Comparison of ENCODE assay signal across 8 cellular contexts in the genomic region with DNA sequence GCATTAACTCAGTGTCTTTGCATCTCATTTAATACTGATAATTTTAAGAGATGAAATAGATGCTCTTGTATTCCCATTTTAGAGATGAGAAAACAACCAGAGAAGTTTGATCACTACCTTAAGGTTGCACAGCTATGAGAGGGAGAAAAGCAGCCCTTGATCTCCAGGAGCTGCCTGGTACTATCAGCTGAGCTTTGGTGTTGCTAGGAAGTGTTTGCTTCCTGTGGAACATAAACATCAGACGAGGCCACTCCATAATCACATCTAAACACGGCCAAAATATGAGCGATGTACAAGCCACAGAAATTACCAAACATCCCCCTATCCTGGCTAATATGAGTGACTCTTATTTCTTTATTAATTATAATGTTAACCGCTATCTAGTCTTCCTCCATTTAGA. TPM values are rescaled to one million over a fixed set of nuclear protein-coding genes. Genes with fewer than 3 reads are reported as not detected.
DNase-seq lines count a peak whose midpoint lies in the region; ATAC-seq, FAIRE-seq and TF ChIP-seq lines count a peak whose summit lies in the region.

No MANE protein-coding gene starts in this region.

- no peaks in the 10 kb centered on the region for H3K36me3 ChIP-seq in stomach smooth muscle (ENCODE audit: control insufficient read depth in 2 of 2, insufficient read depth in 2 of 2, low read length in 2 of 2)

- H3K27ac Mint-ChIP-seq in activated B cell treated with CpG ODN at 0.5 μM for 24 hours, result peak overlapping the region; percentile 88
- H3K27ac Mint-ChIP-seq in immature natural killer cell, result peak overlapping the region; percentile 58 to 92 (median 84)

- no peak for ATAC-seq in activated T-cell treated with anti-CD3 and anti-CD28 coated beads, Interleukin-2, amount 50 U/mL, for 4 hours
- ATAC-seq in activated B cell treated with CpG ODN at 0.5 μM for 24 hours (ENCODE audit: low read depth), result no peak

- POLR2A ChIA-PET in activated B cell treated with CpG ODN at 0.5 μM for 24 hours (lab: Charles Lee), result interaction anchor here (0.5 to 3.1 kb wide), 8 partner anchors 9 to 109 kb away, joined by 3 to 27 read pairs (median 11); partner anchors contain the start of genes AP1S3 and MRPL44

- FAIRE-seq in frontal cortex (lab: Jason Lieb, UNC) (no peak), RCC 7860 (lab: Jason Lieb, UNC) (no peak)

- DNase-seq in activated T-cell treated with anti-CD3 and anti-CD28 coated beads, Interleukin-2, amount 50 U/mL, for 4 hours, result no peak
- DNase-seq in activated T-cell treated with anti-CD3 and anti-CD28 coated beads, Interleukin-2, amount 50 U/mL, for 1 hour, result no peak
- DNase-seq in activated B cell treated with CpG ODN at 0.5 μM for 24 hours (no peak), immature natural killer cell (no peak), ureter (ENCODE audit: low spot score) (no peak), frontal cortex (ENCODE audit: low spot score in 2 of 2) (no peak), RCC 7860 (ENCODE audit: low spot score) (no peak)

- no peak for TF ChIP-seq CTCF in activated B cell treated with CpG ODN at 0.5 μM for 24 hours (IDR thresholded peaks at IDR 0.05)

- H3K36me3 Mint-ChIP-seq in activated T-cell treated with anti-CD3 and anti-CD28 coated beads, Interleukin-2, amount 50 U/mL, for 4 hours (ENCODE audit: insufficient read depth), result peaks cover 8% of the 10 kb centered on the region
- peaks cover 17% of the 10 kb centered on the region for H3K36me3 Mint-ChIP-seq in activated B cell treated with CpG ODN at 0.5 μM for 24 hours (ENCODE audit: low read depth)
- H3K36me3 Mint-ChIP-seq in immature natural killer cell, result peaks cover 0 to 3% (median 0%) of the 10 kb centered on the region in 3 donors

- H3K4me3 ChIP-seq in stomach smooth muscle (ENCODE audit: low read length in 2 of 2), result peak overlapping the region; percentile 2 to 88

- no peaks in the 10 kb centered on the region for H3K27me3 Mint-ChIP-seq in activated T-cell treated with anti-CD3 and anti-CD28 coated beads, Interleukin-2, amount 50 U/mL, for 4 hours (ENCODE audit: low read depth)
- H3K27me3 Mint-ChIP-seq in activated B cell treated with CpG ODN at 0.5 μM for 24 hours, result no peaks in the 10 kb centered on the region
- H3K27me3 Mint-ChIP-seq in immature natural killer cell (ENCODE audit: low read depth in 3 of 3), result peaks cover 2 to 13% (median 8%) of the 10 kb centered on the region in 3 donors

- no peaks in the 10 kb centered on the region for H3K9me3 ChIP-seq in stomach smooth muscle (ENCODE audit: control insufficient read depth in 2 of 2, low read length in 2 of 2)

- CTCF ChIA-PET in activated B cell treated with CpG ODN at 0.5 μM for 24 hours (lab: Charles Lee), result no interaction called here

- no peak overlapping the region for H3K9ac ChIP-seq in stomach smooth muscle (ENCODE audit: low read length in 2 of 2)

- H3K4me3 Mint-ChIP-seq in activated T-cell treated with anti-CD3 and anti-CD28 coated beads, Interleukin-2, amount 50 U/mL, for 4 hours, result peak overlapping the region; percentile 92
- H3K4me3 Mint-ChIP-seq in activated B cell treated with CpG ODN at 0.5 μM for 24 hours, result peak overlapping the region; percentile 95
- H3K4me3 Mint-ChIP-seq in immature natural killer cell, result peak overlapping the region; percentile 78 to 92 (median 85)

- H3K27me3 ChIP-seq in stomach smooth muscle (ENCODE audit: control insufficient read depth in 1 of 2, insufficient read depth in 2 of 2, low read length in 2 of 2), result no peaks in the 10 kb centered on the region

- peaks cover 4% of the 10 kb centered on the region for H3K9me3 Mint-ChIP-seq in activated T-cell treated with anti-CD3 and anti-CD28 coated beads, Interleukin-2, amount 50 U/mL, for 4 hours
- H3K9me3 Mint-ChIP-seq in activated B cell treated with CpG ODN at 0.5 μM for 24 hours (no peaks in the 10 kb centered on the region), immature natural killer cell (no peaks in the 10 kb centered on the region)

- peaks cover 18% of the 10 kb centered on the region for H3K4me1 ChIP-seq in stomach smooth muscle (ENCODE audit: control insufficient read depth, insufficient read depth, low read length)

- no peak overlapping the region for H3K27ac ChIP-seq in stomach smooth muscle (ENCODE audit: low read length)

- intact Hi-C loops in activated B cell treated with CpG ODN at 0.5 μM for 24 hours (cut with micrococcal nuclease), result loop anchor here (1.0 to 2.0 kb wide), 5 partner anchors 12 to 640 kb away; partner anchors contain the start of genes CUL3 and MRPL44

- H3K4me1 Mint-ChIP-seq in activated T-cell treated with anti-CD3 and anti-CD28 coated beads, Interleukin-2, amount 50 U/mL, for 4 hours (ENCODE audit: low read depth), result peaks cover 58% of the 10 kb centered on the region
- peaks cover 62% of the 10 kb centered on the region for H3K4me1 Mint-ChIP-seq in activated B cell treated with CpG ODN at 0.5 μM for 24 hours
- H3K4me1 Mint-ChIP-seq in immature natural killer cell, result peaks cover 39 to 44% of the 10 kb centered on the region in 2 donors

RNA-seq across cellular contexts. Expression of gene WDFY1, which starts 0.6 kb away (rescaled TPM):
- total RNA-seq in activated T-cell treated with anti-CD3 and anti-CD28 coated beads, Interleukin-2, amount 50 U/mL, for 4 hours, result 10 to 100 TPM; 21.3 to 32.8 (median 23.2) TPM
- total RNA-seq in activated B cell treated with CpG ODN at 0.5 μM for 24 hours (67.2 and 77.0 TPM in 2 replicates), ureter (55.2 TPM), frontal cortex (50.5 TPM)
- 10 to 100 TPM; 39.3 to 58.8 (median 51.0) TPM for polyA plus RNA-seq in immature natural killer cell

RNA-seq across cellular contexts. Expression of gene MRPL44, which starts 11.5 kb away (rescaled TPM):
- total RNA-seq in activated T-cell treated with anti-CD3 and anti-CD28 coated beads, Interleukin-2, amount 50 U/mL, for 4 hours, result 10 to 100 TPM; 41.2 to 44.1 (median 41.7) TPM
- total RNA-seq in activated B cell treated with CpG ODN at 0.5 μM for 24 hours, result 29.9 and 30.4 TPM in 2 replicates
- polyA plus RNA-seq in immature natural killer cell, result 10 to 100 TPM; 25.3 to 39.6 (median 36.4) TPM
- total RNA-seq in ureter, result 20.6 TPM
- 106 TPM for total RNA-seq in frontal cortex
